7 cellular contexts compared by ENCODE assay signal in the genomic region with DNA sequence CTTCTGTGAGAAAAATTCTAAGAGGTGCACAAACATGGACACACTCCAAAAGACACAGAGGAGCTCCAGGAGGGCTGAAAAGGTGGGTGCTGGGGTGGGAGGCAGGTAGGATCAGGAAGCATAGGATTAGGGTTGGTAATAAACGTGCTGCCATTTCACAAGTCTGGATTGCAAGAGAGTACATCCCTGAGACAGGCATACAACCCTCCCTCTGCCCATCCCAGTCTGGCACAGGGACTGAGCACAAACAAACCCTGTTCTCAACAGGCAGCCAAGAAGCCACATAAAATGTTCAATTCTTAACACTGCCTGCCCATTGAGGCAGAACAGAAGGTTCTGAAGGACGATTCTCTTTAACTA. TPM values are rescaled to one million over a fixed set of nuclear protein-coding genes. Genes with fewer than 3 reads are reported as not detected.
DNase-seq lines count a peak whose midpoint lies in the region; ATAC-seq, FAIRE-seq and TF ChIP-seq lines count a peak whose summit lies in the region.

No MANE protein-coding gene starts in this region.

- no peaks in the 10 kb centered on the region for H3K36me3 ChIP-seq in lower lobe of right lung

- H3K36me3 Mint-ChIP-seq in activated T-helper 1 cell treated with anti-CD3 and anti-CD28 coated beads, Interleukin-12 subunit alpha, Interleukin-12 subunit beta, Interleukin-2, Interleukin-4 antibody, amounts not matched to agents 30 ng/mL and 10 ng/mL and 1 ng/mL, durations not matched to agents 14 hours and 24 hours and 36 hours (ENCODE audit: low read depth), result peaks cover 15% of the 10 kb centered on the region
- no peaks in the 10 kb centered on the region for H3K36me3 Mint-ChIP-seq in endothelial cell (ENCODE audit: low read depth, unreplicated experiment)

- DNase-seq in activated T-helper 1 cell treated with anti-CD3 and anti-CD28 coated beads, Interleukin-12 subunit alpha, Interleukin-12 subunit beta, Interleukin-2, Interleukin-4 antibody, amounts not matched to agents 30 ng/mL and 10 ng/mL and 1 ng/mL, durations not matched to agents 14 hours and 24 hours and 36 hours (ENCODE audit: low spot score), result no peak
- DNase-seq in lower lobe of right lung (no peak), NCI-H1105 treated with DMSO at 0.1 percent for 48 hours (lab: John Stamatoyannopoulos, UW) (no peak), HTR-8/SVneo (ENCODE audit: insufficient read length, low spot score) (no peak), endothelial cell (ENCODE audit: low spot score) (no peak)

- H3K27me3 ChIP-seq in lower lobe of right lung (ENCODE audit: low read depth), result no peaks in the 10 kb centered on the region

- ATAC-seq in GM18870 (IDR thresholded peaks at IDR 0.05; ENCODE audit: unreplicated experiment) (peak; percentile 15), HG02938 (IDR thresholded peaks at IDR 0.05; ENCODE audit: unreplicated experiment) (peak; percentile 16), lower lobe of right lung (peak; percentile 31 to 36)

- peaks cover 46% of the 10 kb centered on the region for H3K4me1 Mint-ChIP-seq in activated T-helper 1 cell treated with anti-CD3 and anti-CD28 coated beads, Interleukin-12 subunit alpha, Interleukin-12 subunit beta, Interleukin-2, Interleukin-4 antibody, amounts not matched to agents 30 ng/mL and 10 ng/mL and 1 ng/mL, durations not matched to agents 14 hours and 24 hours and 36 hours (ENCODE audit: low read depth)
- peaks cover 5% of the 10 kb centered on the region for H3K4me1 Mint-ChIP-seq in endothelial cell (ENCODE audit: unreplicated experiment)

- FAIRE-seq in HTR-8/SVneo (lab: Jason Lieb, UNC), result no peak

- H3K4me1 ChIP-seq in lower lobe of right lung, result peaks cover 27% of the 10 kb centered on the region

- H3K9me3 ChIP-seq in lower lobe of right lung, result no peaks in the 10 kb centered on the region

- H3K27ac ChIP-seq in lower lobe of right lung, result peak overlapping the region; percentile 19

- TF ChIP-seq CTCF in lower lobe of right lung (IDR thresholded peaks at IDR 0.05), result no peak
- TF ChIP-seq CTCF in endothelial cell (IDR thresholded peaks at IDR 0.05; ENCODE audit: unreplicated experiment), result no peak

- no peak overlapping the region for H3K4me3 ChIP-seq in lower lobe of right lung

- H3K27me3 Mint-ChIP-seq in activated T-helper 1 cell treated with anti-CD3 and anti-CD28 coated beads, Interleukin-12 subunit alpha, Interleukin-12 subunit beta, Interleukin-2, Interleukin-4 antibody, amounts not matched to agents 30 ng/mL and 10 ng/mL and 1 ng/mL, durations not matched to agents 14 hours and 24 hours and 36 hours (ENCODE audit: insufficient read depth), result no peaks in the 10 kb centered on the region
- no peaks in the 10 kb centered on the region for H3K27me3 Mint-ChIP-seq in endothelial cell (ENCODE audit: unreplicated experiment)

- H3K27ac Mint-ChIP-seq in activated T-helper 1 cell treated with anti-CD3 and anti-CD28 coated beads, Interleukin-12 subunit alpha, Interleukin-12 subunit beta, Interleukin-2, Interleukin-4 antibody, amounts not matched to agents 30 ng/mL and 10 ng/mL and 1 ng/mL, durations not matched to agents 14 hours and 24 hours and 36 hours, result peak overlapping the region; percentile 88
- H3K27ac Mint-ChIP-seq in endothelial cell (ENCODE audit: unreplicated experiment), result no peak overlapping the region

- intact Hi-C loops in activated T-helper 1 cell treated with anti-CD3 and anti-CD28 coated beads, Interleukin-12 subunit alpha, Interleukin-12 subunit beta, Interleukin-2, Interleukin-4 antibody, amounts not matched to agents 30 ng/mL and 10 ng/mL and 1 ng/mL, durations not matched to agents 14 hours and 24 hours and 36 hours (cut with micrococcal nuclease), result loop anchor here (1.0 to 5.0 kb wide), 13 partner anchors 8 to 1763 kb away; partner anchors contain the start of genes AASDHPPT, ACAT1, ALKBH8 and CUL5
- intact Hi-C loops in lower lobe of right lung (cut with DNase I), result no loop called here

- H3K4me3 Mint-ChIP-seq in activated T-helper 1 cell treated with anti-CD3 and anti-CD28 coated beads, Interleukin-12 subunit alpha, Interleukin-12 subunit beta, Interleukin-2, Interleukin-4 antibody, amounts not matched to agents 30 ng/mL and 10 ng/mL and 1 ng/mL, durations not matched to agents 14 hours and 24 hours and 36 hours, result peak overlapping the region; percentile 64
- H3K4me3 Mint-ChIP-seq in endothelial cell (ENCODE audit: unreplicated experiment), result no peak overlapping the region

- no peaks in the 10 kb centered on the region for H3K9me3 Mint-ChIP-seq in activated T-helper 1 cell treated with anti-CD3 and anti-CD28 coated beads, Interleukin-12 subunit alpha, Interleukin-12 subunit beta, Interleukin-2, Interleukin-4 antibody, amounts not matched to agents 30 ng/mL and 10 ng/mL and 1 ng/mL, durations not matched to agents 14 hours and 24 hours and 36 hours
- no peaks in the 10 kb centered on the region for H3K9me3 Mint-ChIP-seq in endothelial cell (ENCODE audit: unreplicated experiment)

RNA-seq across cellular contexts. Expression of gene SLC35F2, which starts 18.5 kb away (rescaled TPM):
- total RNA-seq in activated T-helper 1 cell treated with anti-CD3 and anti-CD28 coated beads, Interleukin-12 subunit alpha, Interleukin-12 subunit beta, Interleukin-2, Interleukin-4 antibody, amounts not matched to agents 30 ng/mL and 10 ng/mL and 1 ng/mL, durations not matched to agents 14 hours and 24 hours and 36 hours, result 36.5 and 38.0 TPM in 2 replicates
- total RNA-seq in lower lobe of right lung (3.9 TPM), endothelial cell (ENCODE audit: unreplicated experiment) (9.3 TPM)
